ENCODE assay signal across 9 cellular contexts in genomic region chr1:153538315-153538821, GRCh38. TPM values are rescaled to one million over a fixed set of nuclear protein-coding genes. Genes with fewer than 3 reads are reported as not detected.
DNase-seq lines count a peak whose midpoint lies in the region; ATAC-seq and TF ChIP-seq lines count a peak whose summit lies in the region.
"Had no signal": no experiment of that assay in that cellular context is flagged by ENCODE, and none has a peak within 500 bp of the region (broad histone marks: within the 10 kb centered on the region; RNA-seq: fewer than 3 reads in every experiment).

No MANE protein-coding gene starts in this region.

- no peak overlapping the region for H2AFZ ChIP-seq in trophoblast cell (ENCODE audit: insufficient read depth, low read length, poor library complexity)

- DNase-seq in NCI-H1694 treated with DMSO at 0.1 percent for 48 hours (lab: John Stamatoyannopoulos, UW) (peak; percentile 44), NCI-H1694 (lab: John Stamatoyannopoulos, UW) (no peak), NCI-H524 treated with DMSO at 0.1 percent for 48 hours (lab: John Stamatoyannopoulos, UW) (peak; percentile 33), colonic mucosa (peak; percentile 94), trophoblast cell (no peak), testis (no peak), RKO (ENCODE audit: low spot score) (no peak)

- H3K27me3 ChIP-seq in colonic mucosa: no peaks in the 10 kb centered on the region
- H3K27me3 ChIP-seq in trophoblast cell (ENCODE audit: insufficient read depth, low read length): no peaks in the 10 kb centered on the region
- no peaks in the 10 kb centered on the region for H3K27me3 ChIP-seq in testis

- WGBS in trophoblast cell (ENCODE audit: extremely low coverage, insufficient coverage, insufficient read length): no CpG with 5 or more reads among the region's 6 CpGs
- WGBS in testis, 2 donors: 83 to 95% methylated on average over 5 to 6 of the region's 6 CpGs

- H3K79me1 ChIP-seq in trophoblast cell (ENCODE audit: low read length): peaks cover 26% of the 10 kb centered on the region

- H3K79me2 ChIP-seq in trophoblast cell (ENCODE audit: control insufficient read depth, insufficient read depth, low read length, poor library complexity): no peaks in the 10 kb centered on the region

- H4K12ac ChIP-seq in trophoblast cell (ENCODE audit: low read depth, low read length): no peak overlapping the region

- H3K4me1 ChIP-seq in colonic mucosa: peaks cover 22% of the 10 kb centered on the region
- H3K4me1 ChIP-seq in trophoblast cell (ENCODE audit: control insufficient read depth in 1 of 2, insufficient read depth in 2 of 2, low read length in 2 of 2): peaks cover 20 to 36% of the 10 kb centered on the region in 2 experiments
- peaks cover 10% of the 10 kb centered on the region for H3K4me1 ChIP-seq in testis

- no peak overlapping the region for H3K18ac ChIP-seq in trophoblast cell (ENCODE audit: low read length)

- peak overlapping the region; percentile 2 for H2BK120ac ChIP-seq in trophoblast cell (ENCODE audit: insufficient read depth, low read length, poor library complexity)

- peak overlapping the region; percentile 78 for H4K91ac ChIP-seq in trophoblast cell (ENCODE audit: low read depth, low read length)

- peak overlapping the region; percentile 69 for H2BK12ac ChIP-seq in trophoblast cell (ENCODE audit: low read length)

- H3K4me3 ChIP-seq in colonic mucosa (no peak overlapping the region), trophoblast cell (ENCODE audit: low read depth, low read length) (no peak overlapping the region), testis (no peak overlapping the region)

- no peaks in the 10 kb centered on the region for H3K36me3 ChIP-seq in colonic mucosa
- H3K36me3 ChIP-seq in trophoblast cell (ENCODE audit: control insufficient read depth in 1 of 2, insufficient read depth in 2 of 2, low read length in 2 of 2): no peaks in the 10 kb centered on the region
- no peaks in the 10 kb centered on the region for H3K36me3 ChIP-seq in testis (ENCODE audit: low read depth, missing control alignments)

- H3K14ac ChIP-seq in trophoblast cell (ENCODE audit: low read length): no peak overlapping the region

- H4K8ac ChIP-seq in trophoblast cell (ENCODE audit: low read depth, low read length): peak overlapping the region; percentile 57

- TF ChIP-seq CTCF in colonic mucosa (IDR thresholded peaks at IDR 0.05): no peak
- no peak for TF ChIP-seq CTCF in testis (IDR thresholded peaks at IDR 0.05)

- H3K9ac ChIP-seq in colonic mucosa (ENCODE audit: low read depth in 2 of 2, low read length in 2 of 2) (peak overlapping the region in 1 of 2 donors; percentile 41), trophoblast cell (ENCODE audit: low read length) (no peak overlapping the region)

- ATAC-seq in GM21619 (IDR thresholded peaks at IDR 0.05; ENCODE audit: unreplicated experiment): no peak

- peak overlapping the region; percentile 17 for H2AK5ac ChIP-seq in trophoblast cell (ENCODE audit: low read length)

- H3K27ac ChIP-seq in colonic mucosa (peak overlapping the region; percentile 99), trophoblast cell (ENCODE audit: low read depth, low read length) (no peak overlapping the region), testis (no peak overlapping the region)

- peak overlapping the region; percentile 21 for H2BK5ac ChIP-seq in trophoblast cell (ENCODE audit: low read depth, low read length, poor library complexity)

- H3K4me2 ChIP-seq in trophoblast cell (ENCODE audit: low read length): no peak overlapping the region

- intact Hi-C loops in colonic mucosa (cut with DNase I) (no loop called here), testis (cut with DNase I; ENCODE audit: low total_unique reads) (no loop called here)

- H3K23ac ChIP-seq in trophoblast cell (ENCODE audit: low read length): no peak overlapping the region

- H3K4ac ChIP-seq in trophoblast cell (ENCODE audit: low read depth, low read length): no peak overlapping the region

- H3K9me3 ChIP-seq in colonic mucosa (no peaks in the 10 kb centered on the region), trophoblast cell (ENCODE audit: insufficient read depth, low read depth, low read length) (no peaks in the 10 kb centered on the region), testis (no peaks in the 10 kb centered on the region)

- TF ChIP-seq POLR2A in testis (IDR thresholded peaks at IDR 0.05): no peak

RNA-seq across cellular contexts. Expression of gene S100A5, which starts 2.4 kb away (rescaled TPM):
- total RNA-seq in colonic mucosa (not detected), testis (1 to 10 TPM in 1 of 2 donors, not detected in 1; 1.3 TPM)
- 0.37 and 0.40 TPM in 2 replicates for polyA plus RNA-seq in trophoblast cell (2013)
- not detected for polyA plus RNA-seq in testis (ENCODE audit: insufficient read depth, low read depth, low replicate concordance)

RNA-seq across cellular contexts. Expression of gene S100A6, which starts 2.6 kb away (rescaled TPM):
- total RNA-seq in colonic mucosa (1,000 to 10,000 TPM; 2,444 to 2,474 TPM), testis (10 to 100 TPM; 30.9 to 57.4 TPM)
- 120 and 129 TPM in 2 replicates for polyA plus RNA-seq in trophoblast cell (2013)
- polyA plus RNA-seq in testis (ENCODE audit: insufficient read depth, low read depth, low replicate concordance): 372 TPM

RNA-seq across cellular contexts. Expression of gene S100A4, which starts 7.2 kb away (rescaled TPM):
- total RNA-seq in colonic mucosa (10 to 100 TPM; 41.8 to 83.8 TPM), testis (10 to 100 TPM; 15.8 to 23.8 TPM)
- polyA plus RNA-seq in trophoblast cell (2013): 154 and 165 TPM in 2 replicates
- polyA plus RNA-seq in testis (ENCODE audit: insufficient read depth, low read depth, low replicate concordance): 146 TPM

RNA-seq across cellular contexts. Expression of gene S100A3, which starts 10.7 kb away (rescaled TPM):
- total RNA-seq in colonic mucosa: under 1 TPM in 1 of 2 donors, not detected in 1; 0.61 TPM
- 29.8 and 31.8 TPM in 2 replicates for polyA plus RNA-seq in trophoblast cell (2013)
- not detected for total RNA-seq in testis
- polyA plus RNA-seq in testis (ENCODE audit: insufficient read depth, low read depth, low replicate concordance): 0.67 TPM
- total RNA-seq: T-helper 2 cell treated with Interferon-gamma antibody and Interleukin-4, amounts not matched to agents 100 ng/mL and 5 ng/mL, for 36 hours had no signal

RNA-seq across cellular contexts. Expression of gene S100A2, which starts 27.3 kb away (rescaled TPM):
- total RNA-seq in colonic mucosa: 1 to 10 TPM; 1.0 to 2.4 TPM
- polyA plus RNA-seq in trophoblast cell (2013): 6.5 and 6.7 TPM in 2 replicates
- 1 to 10 TPM; 1.9 to 9.6 TPM for total RNA-seq in testis
- polyA plus RNA-seq in testis (ENCODE audit: insufficient read depth, low read depth, low replicate concordance): 1.9 TPM

Comparison
In these comparisons a context has a peak if more than half of its experiments do, and no peak if none do; other contexts are left out.
1. DNase-seq: peak in NCI-H1694 treated with DMSO at 0.1 percent for 48 hours (single experiment), NCI-H524 treated with DMSO at 0.1 percent for 48 hours (single experiment) and colonic mucosa (single experiment); none in NCI-H1694 (single experiment), trophoblast cell (0 of 2), testis (single experiment) and RKO (single experiment).
2. RNA of gene S100A6, which starts 2.6 kb away (total RNA-seq): 2,444 to 2,474 TPM in colonic mucosa; 30.9 to 57.4 TPM in testis; every median in the first group is over 10 times any median in the second.